9 cellular contexts compared by ENCODE assay signal in genomic region chr15:41881925-41882688, GRCh38. TPM values are rescaled to one million over a fixed set of nuclear protein-coding genes. Genes with fewer than 3 reads are reported as not detected.
DNase-seq lines count a peak whose midpoint lies in the region; ATAC-seq, FAIRE-seq and TF ChIP-seq lines count a peak whose summit lies in the region.
"Had no signal": no experiment of that assay in that cellular context is flagged by ENCODE, and none has a peak within 500 bp of the region (broad histone marks: within the 10 kb centered on the region; RNA-seq: fewer than 3 reads in every experiment).

No MANE protein-coding gene starts in this region.

- no TSS peak for BruUV-seq in HepG2 (replicated peaks; lab: Mats Ljungman, UMichigan)

- peaks cover 8% of the 10 kb centered on the region for H3K4me1 Mint-ChIP-seq in CD8-positive, alpha-beta T cell (ENCODE audit: low read depth)
- peaks cover 8% of the 10 kb centered on the region for H3K4me1 Mint-ChIP-seq in activated T-helper 17 cell treated with anti-CD3 and anti-CD28 coated beads, Interleukin-2, amount 50 U/mL, for 72 hours

- no peak for TF ChIP-seq CTCF in CD8-positive, alpha-beta T cell (IDR thresholded peaks at IDR 0.05)
- TF ChIP-seq CTCF in left ventricle myocardium inferior (IDR thresholded peaks at IDR 0.05; ENCODE audit: borderline replicate concordance) (no peak), ovary (IDR thresholded peaks at IDR 0.05) (no peak), HepG2 (CRISPR knock-in tag; IDR thresholded peaks at IDR 0.05) (no peak)

- no peak overlapping the region for H3K4me3 ChIP-seq in CD8-positive, alpha-beta T cell (ENCODE audit: low read depth, low read length)
- H3K4me3 ChIP-seq in left ventricle myocardium inferior (peak overlapping the region; percentile 59), ovary (peak overlapping the region; percentile 0), HepG2 (replicated peaks in 1 of 3; ENCODE audit: insufficient read depth in 1 of 3, low read depth in 2 of 3, low read length in 3 of 3) (no peak overlapping the region)

- no peaks in the 10 kb centered on the region for H3K79me2 ChIP-seq in HepG2 (ENCODE audit: insufficient read depth, low read length)

- ATAC-seq in CD8-positive, alpha-beta T cell, result peak; percentile 49
- ATAC-seq in activated T-helper 17 cell treated with anti-CD3 and anti-CD28 coated beads, Interleukin-2, amount 50 U/mL, for 72 hours (replicated peaks), result peak; percentile 35
- ATAC-seq in HepG2, result no peak
- ATAC-seq in GM19328 (IDR thresholded peaks at IDR 0.05; ENCODE audit: unreplicated experiment), result no peak
- no peak for ATAC-seq in GM19463 (IDR thresholded peaks at IDR 0.05; ENCODE audit: unreplicated experiment)

- no peak overlapping the region for H3K9ac ChIP-seq in HepG2 (ENCODE audit: insufficient read depth, low read depth, low read length)

- peak overlapping the region; percentile 45 for H3K4me3 Mint-ChIP-seq in CD8-positive, alpha-beta T cell
- H3K4me3 Mint-ChIP-seq in activated T-helper 17 cell treated with anti-CD3 and anti-CD28 coated beads, Interleukin-2, amount 50 U/mL, for 72 hours, result no peak overlapping the region

- POLR2A ChIA-PET in CD8-positive, alpha-beta T cell (lab: Charles Lee), result interaction anchor here (0.6 kb wide), 2 partner anchors 13 to 98 kb away, joined by 3 read pairs; no protein-coding TSS in a partner anchor
- POLR2A ChIA-PET in HepG2 (lab: Yijun Ruan, JAX), result interaction anchor here (1.4 kb wide), 1 partner anchor 10 kb away, joined by 3 read pairs; no protein-coding TSS in a partner anchor

- no peaks in the 10 kb centered on the region for H3K36me3 Mint-ChIP-seq in CD8-positive, alpha-beta T cell
- H3K36me3 Mint-ChIP-seq in activated T-helper 17 cell treated with anti-CD3 and anti-CD28 coated beads, Interleukin-2, amount 50 U/mL, for 72 hours (ENCODE audit: low read depth), result no peaks in the 10 kb centered on the region

- TF ChIP-seq RAD21 in HepG2 (CRISPR knock-in tag; IDR thresholded peaks at IDR 0.05), result no peak

- no peak for DNase-seq in CD8-positive, alpha-beta T cell
- DNase-seq in left ventricle myocardium inferior, result no peak
- peak in 4 of 5 donors; percentile 43 to 73 (median 54) for DNase-seq in ovary
- no peak for DNase-seq in HepG2 (ENCODE audit: low spot score)
- DNase-seq in NCI-H1694 treated with DMSO at 0.1 percent for 48 hours (lab: John Stamatoyannopoulos, UW), result no peak
- DNase-seq: NCI-H187 treated with DMSO at 0.1 percent for 48 hours had no signal

- no peaks in the 10 kb centered on the region for H3K36me3 ChIP-seq in CD8-positive, alpha-beta T cell (ENCODE audit: insufficient read depth, low read length)
- H3K36me3 ChIP-seq in left ventricle myocardium inferior, result no peaks in the 10 kb centered on the region
- H3K36me3 ChIP-seq in ovary, result no peaks in the 10 kb centered on the region
- H3K36me3 ChIP-seq in HepG2 (replicated peaks in 1 of 2; ENCODE audit: control insufficient read depth in 1 of 2, insufficient read depth in 2 of 2, low read length in 2 of 2), result no peaks in the 10 kb centered on the region

- H3K9me3 ChIP-seq in CD8-positive, alpha-beta T cell (ENCODE audit: low read length), result no peaks in the 10 kb centered on the region
- H3K9me3 ChIP-seq in left ventricle myocardium inferior (replicated peaks) (no peaks in the 10 kb centered on the region), ovary (no peaks in the 10 kb centered on the region), HepG2 (ENCODE audit: low read length) (no peaks in the 10 kb centered on the region)

- H3K27ac ChIP-seq in CD8-positive, alpha-beta T cell (ENCODE audit: low read depth, low read length), result no peak overlapping the region
- H3K27ac ChIP-seq in left ventricle myocardium inferior (replicated peaks), result peak overlapping the region; percentile 79
- H3K27ac ChIP-seq in ovary, result no peak overlapping the region
- H3K27ac ChIP-seq in HepG2 (ENCODE audit: extremely low read length, insufficient read depth, low read length), result no peak overlapping the region

- no peak for FAIRE-seq in HepG2 (lab: Jason Lieb, UNC)

- H3K9me3 Mint-ChIP-seq in CD8-positive, alpha-beta T cell, result no peaks in the 10 kb centered on the region
- no peaks in the 10 kb centered on the region for H3K9me3 Mint-ChIP-seq in activated T-helper 17 cell treated with anti-CD3 and anti-CD28 coated beads, Interleukin-2, amount 50 U/mL, for 72 hours

- peaks cover 8% of the 10 kb centered on the region for H3K4me1 ChIP-seq in CD8-positive, alpha-beta T cell (ENCODE audit: insufficient read depth, low read length)
- H3K4me1 ChIP-seq in left ventricle myocardium inferior (peaks cover 34% of the 10 kb centered on the region), ovary (ENCODE audit: insufficient read depth) (peaks cover 5% of the 10 kb centered on the region), HepG2 (ENCODE audit: insufficient read depth, low read length) (peaks cover 9% of the 10 kb centered on the region; the same call in 1 of the 2 replicates)

- in situ Hi-C loops in HepG2 (cut with HindIII; ENCODE audit: extremely low pct_ligation_motif_present, low pct_unique_long_range_greater_than_20kb), result no loop called here

- H3K27me3 Mint-ChIP-seq in CD8-positive, alpha-beta T cell (ENCODE audit: low read depth), result peaks cover 12% of the 10 kb centered on the region
- peaks cover 10% of the 10 kb centered on the region for H3K27me3 Mint-ChIP-seq in activated T-helper 17 cell treated with anti-CD3 and anti-CD28 coated beads, Interleukin-2, amount 50 U/mL, for 72 hours

- 0 out of 2 replicates have a peak, but pooled peaks cover 3% of the 10 kb centered on the region for H4K20me1 ChIP-seq in HepG2 (ENCODE audit: insufficient read depth, low read length)

- no peak for TF ChIP-seq POLR2A in ovary (IDR thresholded peaks at IDR 0.05)
- no peak for TF ChIP-seq POLR2A in HepG2 (IDR thresholded peaks at IDR 0.05; ENCODE audit: insufficient read depth in 1 of 2, low read depth in 2 of 2, low read length in 2 of 2)

- CTCF ChIA-PET in CD8-positive, alpha-beta T cell (lab: Charles Lee), result interaction anchor here (0.8 to 2.7 kb wide), 4 partner anchors 10 to 22 kb away, joined by 3 to 8 read pairs (median 6); partner anchors contain the start of gene SPTBN5
- CTCF ChIA-PET in HepG2 (lab: Yijun Ruan, JAX; ENCODE audit: low intra/inter-chr PET ratio, low total read pairs), result no interaction called here

- no peak overlapping the region for H3K4me2 ChIP-seq in HepG2 (ENCODE audit: low read depth, low read length)

- no peak overlapping the region for H3K27ac Mint-ChIP-seq in CD8-positive, alpha-beta T cell
- no peak overlapping the region for H3K27ac Mint-ChIP-seq in activated T-helper 17 cell treated with anti-CD3 and anti-CD28 coated beads, Interleukin-2, amount 50 U/mL, for 72 hours

- no peak overlapping the region for H2AFZ ChIP-seq in HepG2 (ENCODE audit: low read length)

- TF ChIP-seq EP300 in ovary (IDR thresholded peaks at IDR 0.05) (no peak), HepG2 (IDR thresholded peaks at IDR 0.05; ENCODE audit: low read depth in 2 of 2, low read length in 2 of 2) (no peak), HepG2 (CRISPR knock-in tag; IDR thresholded peaks at IDR 0.05; ENCODE audit: borderline replicate concordance) (no peak)

- WGBS in ovary, 3 donors, result 12 to 15% (median 14%) methylated on average over 32 to 81 of the region's 81 CpGs
- 77% methylated on average over 31 of the region's 81 CpGs for WGBS in HepG2 (ENCODE audit: low lambda C conversion rate)

- H3K27me3 ChIP-seq in CD8-positive, alpha-beta T cell (ENCODE audit: insufficient read depth, low read length), result no peaks in the 10 kb centered on the region
- H3K27me3 ChIP-seq in left ventricle myocardium inferior (ENCODE audit: low read depth) (peaks cover 27% of the 10 kb centered on the region), ovary (no peaks in the 10 kb centered on the region), HepG2 (ENCODE audit: control insufficient read depth in 1 of 2, insufficient read depth in 2 of 2, low read length in 2 of 2) (peaks cover 15 to 60% of the 10 kb centered on the region in 2 experiments; a peak in 4 of 5 replicates)

- intact Hi-C loops in CD8-positive, alpha-beta T cell (cut with DNase I, micrococcal nuclease), result no loop called here
- intact Hi-C loops in left ventricle myocardium inferior (cut with micrococcal nuclease) (no loop called here), ovary (cut with DNase I) (no loop called here), HepG2 (cut with micrococcal nuclease; ENCODE audit: unreplicated experiment) (no loop called here)

RNA-seq across cellular contexts. Expression of gene SPTBN5, which starts 11.7 kb away (rescaled TPM):
- 1 to 10 TPM; 1.1 to 1.2 TPM for total RNA-seq in CD8-positive, alpha-beta T cell
- total RNA-seq in activated T-helper 17 cell treated with anti-CD3 and anti-CD28 coated beads, Interleukin-2, amount 50 U/mL, for 72 hours, result 1 to 10 TPM; 2.4 to 4.9 TPM
- 2.7 TPM for total RNA-seq in left ventricle myocardium inferior
- total RNA-seq in ovary, result 1 to 10 TPM in 2 of 7 donors, under 1 TPM in 5; 0.30 to 1.5 (median 0.77) TPM
- under 1 TPM; 0.28 to 0.80 TPM for polyA plus RNA-seq in ovary
- total RNA-seq in HepG2 (2016; rRNA removed; fragmentation: Illumina TruSeq; extraction: Trizol), result 0.01 and 0.07 TPM in 2 replicates
- total RNA-seq in HepG2 (2016; cell fraction: cytosol; rRNA removed; fragmentation: Illumina TruSeq; extraction: Trizol; ENCODE audit: low read depth), result not detected in 2 replicates
- total RNA-seq in HepG2 (2016; cell fraction: insoluble cytoplasmic fraction; rRNA removed; fragmentation: Illumina TruSeq; extraction: Trizol), result 0.04 TPM in 2 replicates
- 0.06 TPM in 1 of 2 replicates, not detected in the other for total RNA-seq in HepG2 (2016; cell fraction: membrane; rRNA removed; fragmentation: Illumina TruSeq; extraction: Trizol)
- total RNA-seq in HepG2 (2016; cell fraction: nucleus; rRNA removed; fragmentation: Illumina TruSeq; extraction: Trizol), result 0.06 and 0.09 TPM in 2 replicates
- 0.01 and 0.03 TPM in 2 replicates for polyA plus RNA-seq in HepG2 (2011; rRNA removed)
- 0.01 and 0.03 TPM in 2 replicates for polyA plus RNA-seq in HepG2 (2011; cell fraction: cytosol; rRNA removed)
- 0.21 and 0.23 TPM in 2 replicates for polyA plus RNA-seq in HepG2 (2011; cell fraction: nucleus; rRNA removed)
- polyA plus RNA-seq in HepG2 (2012), result 0.16 TPM in 1 of 2 replicates, not detected in the other
- polyA plus RNA-seq in HepG2 (2016; cell fraction: cytosol; fragmentation: Illumina TruSeq; extraction: Trizol; ENCODE audit: low read depth), result 0.01 TPM in 1 of 2 replicates, not detected in the other
- 0.11 TPM in 1 of 2 replicates, not detected in the other for polyA plus RNA-seq in HepG2 (2016; cell fraction: insoluble cytoplasmic fraction; fragmentation: Illumina TruSeq; extraction: Trizol; ENCODE audit: low read depth)
- polyA plus RNA-seq in HepG2 (2016; cell fraction: membrane; fragmentation: Illumina TruSeq; extraction: Trizol; ENCODE audit: low read depth), result 0.01 and 0.08 TPM in 2 replicates
- 0.36 and 0.44 TPM in 2 replicates for polyA plus RNA-seq in HepG2 (2016; cell fraction: nucleus; fragmentation: Illumina TruSeq; extraction: Trizol; ENCODE audit: insufficient read depth, low read depth)
- 0.40 TPM in 1 of 2 replicates, not detected in the other for polyA minus RNA-seq in HepG2 (2011; rRNA and poly(A)+ RNA removed; ENCODE audit: low replicate concordance)
- polyA minus RNA-seq in HepG2 (2011; cell fraction: cytosol; rRNA and poly(A)+ RNA removed), result not detected in 2 replicates
- polyA minus RNA-seq in HepG2 (2011; cell fraction: nucleus; rRNA and poly(A)+ RNA removed), result under 0.01 TPM in 1 of 2 replicates, not detected in the other

RNA-seq across cellular contexts. Expression of gene PLA2G4B, which starts 43.5 kb away (rescaled TPM):
- total RNA-seq in CD8-positive, alpha-beta T cell, result 10 to 100 TPM; 25.0 to 26.1 TPM
- 1 to 10 TPM; 2.7 to 8.3 TPM for total RNA-seq in activated T-helper 17 cell treated with anti-CD3 and anti-CD28 coated beads, Interleukin-2, amount 50 U/mL, for 72 hours
- total RNA-seq in left ventricle myocardium inferior (3.8 TPM), ovary (10 to 100 TPM in 4 of 7 donors, 1 to 10 TPM in 3; 4.8 to 17.5 (median 12.8) TPM), HepG2 (2016; rRNA removed; fragmentation: Illumina TruSeq; extraction: Trizol) (0.55 and 5.1 TPM in 2 replicates)
- polyA plus RNA-seq in ovary (10 to 100 TPM in 1 of 2 donors, 1 to 10 TPM in 1; 8.6 to 10.6 TPM), HepG2 (2011; rRNA removed) (8.0 and 10.2 TPM in 2 replicates)
- 1.1 and 1.6 TPM in 2 replicates for total RNA-seq in HepG2 (2016; cell fraction: cytosol; rRNA removed; fragmentation: Illumina TruSeq; extraction: Trizol; ENCODE audit: low read depth)
- total RNA-seq in HepG2 (2016; cell fraction: insoluble cytoplasmic fraction; rRNA removed; fragmentation: Illumina TruSeq; extraction: Trizol), result 0.88 and 2.9 TPM in 2 replicates
- total RNA-seq in HepG2 (2016; cell fraction: membrane; rRNA removed; fragmentation: Illumina TruSeq; extraction: Trizol), result 0.55 and 1.1 TPM in 2 replicates
- 4.1 and 4.8 TPM in 2 replicates for total RNA-seq in HepG2 (2016; cell fraction: nucleus; rRNA removed; fragmentation: Illumina TruSeq; extraction: Trizol)
- polyA plus RNA-seq in HepG2 (2011; cell fraction: cytosol; rRNA removed), result 1.2 and 1.9 TPM in 2 replicates
- 51.3 and 67.9 TPM in 2 replicates for polyA plus RNA-seq in HepG2 (2011; cell fraction: nucleus; rRNA removed)
- polyA plus RNA-seq in HepG2 (2012), result 2.9 and 3.7 TPM in 2 replicates
- 0.61 and 1.4 TPM in 2 replicates for polyA plus RNA-seq in HepG2 (2016; cell fraction: cytosol; fragmentation: Illumina TruSeq; extraction: Trizol; ENCODE audit: low read depth)
- polyA plus RNA-seq in HepG2 (2016; cell fraction: insoluble cytoplasmic fraction; fragmentation: Illumina TruSeq; extraction: Trizol; ENCODE audit: low read depth), result 0.63 and 1.2 TPM in 2 replicates
- 1.0 and 1.5 TPM in 2 replicates for polyA plus RNA-seq in HepG2 (2016; cell fraction: membrane; fragmentation: Illumina TruSeq; extraction: Trizol; ENCODE audit: low read depth)
- 15.6 and 20.4 TPM in 2 replicates for polyA plus RNA-seq in HepG2 (2016; cell fraction: nucleus; fragmentation: Illumina TruSeq; extraction: Trizol; ENCODE audit: insufficient read depth, low read depth)
- polyA minus RNA-seq in HepG2 (2011; rRNA and poly(A)+ RNA removed; ENCODE audit: low replicate concordance), result 1.1 and 2.7 TPM in 2 replicates
- polyA minus RNA-seq in HepG2 (2011; cell fraction: cytosol; rRNA and poly(A)+ RNA removed), result 2.2 TPM in 1 of 2 replicates, not detected in the other
- polyA minus RNA-seq in HepG2 (2011; cell fraction: nucleus; rRNA and poly(A)+ RNA removed), result 4.4 and 4.6 TPM in 2 replicates

RNA-seq across cellular contexts. Expression of gene JMJD7, which starts 54.2 kb away (rescaled TPM):
- 10 to 100 TPM; 27.5 to 38.3 TPM for total RNA-seq in CD8-positive, alpha-beta T cell
- total RNA-seq in activated T-helper 17 cell treated with anti-CD3 and anti-CD28 coated beads, Interleukin-2, amount 50 U/mL, for 72 hours, result 10 to 100 TPM; 12.0 to 16.6 TPM
- total RNA-seq in left ventricle myocardium inferior, result 12.1 TPM
- total RNA-seq in ovary, result 10 to 100 TPM; 13.8 to 21.4 (median 15.6) TPM
- 10 to 100 TPM in 1 of 2 donors, 1 to 10 TPM in 1; 3.0 to 11.4 TPM for polyA plus RNA-seq in ovary
- 5.4 and 7.1 TPM in 2 replicates for total RNA-seq in HepG2 (2016; rRNA removed; fragmentation: Illumina TruSeq; extraction: Trizol)
- 0.40 and 0.53 TPM in 2 replicates for total RNA-seq in HepG2 (2016; cell fraction: cytosol; rRNA removed; fragmentation: Illumina TruSeq; extraction: Trizol; ENCODE audit: low read depth)
- 6.2 and 6.5 TPM in 2 replicates for total RNA-seq in HepG2 (2016; cell fraction: insoluble cytoplasmic fraction; rRNA removed; fragmentation: Illumina TruSeq; extraction: Trizol)
- 2.0 and 2.1 TPM in 2 replicates for total RNA-seq in HepG2 (2016; cell fraction: membrane; rRNA removed; fragmentation: Illumina TruSeq; extraction: Trizol)
- total RNA-seq in HepG2 (2016; cell fraction: nucleus; rRNA removed; fragmentation: Illumina TruSeq; extraction: Trizol), result 7.6 and 8.2 TPM in 2 replicates
- polyA plus RNA-seq in HepG2 (2011; rRNA removed), result 6.4 and 7.2 TPM in 2 replicates
- 4.5 and 4.9 TPM in 2 replicates for polyA plus RNA-seq in HepG2 (2011; cell fraction: cytosol; rRNA removed)
- 22.2 and 32.3 TPM in 2 replicates for polyA plus RNA-seq in HepG2 (2011; cell fraction: nucleus; rRNA removed)
- 3.7 and 5.4 TPM in 2 replicates for polyA plus RNA-seq in HepG2 (2012)
- 2.3 TPM in 2 replicates for polyA plus RNA-seq in HepG2 (2016; cell fraction: cytosol; fragmentation: Illumina TruSeq; extraction: Trizol; ENCODE audit: low read depth)
- 5.3 and 6.2 TPM in 2 replicates for polyA plus RNA-seq in HepG2 (2016; cell fraction: insoluble cytoplasmic fraction; fragmentation: Illumina TruSeq; extraction: Trizol; ENCODE audit: low read depth)
- 2.5 and 2.6 TPM in 2 replicates for polyA plus RNA-seq in HepG2 (2016; cell fraction: membrane; fragmentation: Illumina TruSeq; extraction: Trizol; ENCODE audit: low read depth)
- polyA plus RNA-seq in HepG2 (2016; cell fraction: nucleus; fragmentation: Illumina TruSeq; extraction: Trizol; ENCODE audit: insufficient read depth, low read depth), result 17.3 and 19.5 TPM in 2 replicates
- polyA minus RNA-seq in HepG2 (2011; rRNA and poly(A)+ RNA removed; ENCODE audit: low replicate concordance), result 7.1 and 9.6 TPM in 2 replicates
- polyA minus RNA-seq in HepG2 (2011; cell fraction: cytosol; rRNA and poly(A)+ RNA removed), result 1.2 and 4.6 TPM in 2 replicates
- polyA minus RNA-seq in HepG2 (2011; cell fraction: nucleus; rRNA and poly(A)+ RNA removed), result 3.2 and 8.8 TPM in 2 replicates

Comparison
In these comparisons a context has a peak if more than half of its experiments do, and no peak if none do; other contexts are left out.
1. ATAC-seq: peak in CD8-positive, alpha-beta T cell (single experiment) and activated T-helper 17 cell treated with anti-CD3 and anti-CD28 coated beads, Interleukin-2, amount 50 U/mL, for 72 hours (single experiment); none in HepG2 (single experiment), GM19328 (single experiment) and GM19463 (single experiment).
2. DNase-seq: peak in ovary (4 of 5); none in CD8-positive, alpha-beta T cell (0 of 7), left ventricle myocardium inferior (single experiment), HepG2 (single experiment) and NCI-H1694 treated with DMSO at 0.1 percent for 48 hours (single experiment).
3. H3K4me3 ChIP-seq: peak in left ventricle myocardium inferior (single experiment) and ovary (single experiment); none in CD8-positive, alpha-beta T cell (single experiment) and HepG2 (0 of 3).